In the genomic region with DNA sequence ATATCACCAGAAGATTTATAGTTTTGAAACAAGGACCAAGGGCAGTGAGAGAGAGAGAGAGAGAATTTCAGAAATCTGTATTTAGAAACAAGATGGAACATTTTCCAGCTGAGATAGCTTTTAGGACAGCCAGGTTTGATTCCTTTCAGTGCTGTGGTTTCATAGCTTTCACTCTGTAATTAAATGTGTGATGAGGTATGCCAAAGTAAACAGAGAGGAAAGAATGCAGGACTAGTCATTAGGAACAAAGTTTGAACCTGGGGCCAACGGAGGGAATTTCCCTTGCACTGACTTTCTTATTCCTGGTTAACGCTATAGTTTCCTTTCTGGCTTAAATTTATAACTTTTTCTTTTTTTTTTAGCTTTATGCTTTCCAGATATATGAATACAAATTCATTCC, we compare ENCODE assay signal across 11 cellular contexts. TPM values are rescaled to one million over a fixed set of nuclear protein-coding genes. Genes with fewer than 3 reads are reported as not detected.
DNase-seq lines count a peak whose midpoint lies in the region; ATAC-seq lines count a peak whose summit lies in the region.
"Had no signal": no experiment of that assay in that cellular context is flagged by ENCODE, and none has a peak within 500 bp of the region (broad histone marks: within the 10 kb centered on the region; RNA-seq: fewer than 3 reads in every experiment).

No MANE protein-coding gene starts in this region.

- ATAC-seq in GM18520 (IDR thresholded peaks at IDR 0.05; ENCODE audit: unreplicated experiment), result no peak

- DNase-seq in DMS 273 (lab: John Stamatoyannopoulos, UW; ENCODE audit: unreplicated experiment) (peak; percentile 39), DMS 273 treated with DMSO at 0.1 percent for 48 hours (lab: John Stamatoyannopoulos, UW) (no peak), NCI-H774 (lab: John Stamatoyannopoulos, UW) (peak; percentile 57), fibroblast of peridontal ligament (ENCODE audit: extremely low read depth) (peak; percentile 17), renal cortical epithelial cell (ENCODE audit: low read depth) (peak; percentile 96), Kasumi-1 (lab: John Stamatoyannopoulos, UW) (no peak), HuH-7.5 (ENCODE audit: low spot score) (no peak)
- DNase-seq: activated CD8-positive, alpha-beta memory T cell treated with anti-CD3 and anti-CD28 coated beads, Interleukin-2, amount 50 U/mL, for 4 hours; cortex of kidney; MV-4-11 had no signal

RNA-seq across cellular contexts. Expression of a gene that starts 10.0 kb away (rescaled TPM):
- 11.0 and 26.6 TPM in 2 replicates for total RNA-seq in renal cortical epithelial cell

Comparison
In these comparisons a context has a peak if more than half of its experiments do, and no peak if none do; other contexts are left out.
1. DNase-seq: peak in DMS 273 (single experiment), NCI-H774 (single experiment), fibroblast of peridontal ligament (single experiment) and renal cortical epithelial cell (single experiment); none in DMS 273 treated with DMSO at 0.1 percent for 48 hours (single experiment), Kasumi-1 (0 of 2) and HuH-7.5 (single experiment).